Comparison of ENCODE assay signal across 11 cellular contexts in genomic region chr11:119218141-119218878, GRCh38. TPM values are rescaled to one million over a fixed set of nuclear protein-coding genes. Genes with fewer than 3 reads are reported as not detected.
DNase-seq lines count a peak whose midpoint lies in the region; ATAC-seq and TF ChIP-seq lines count a peak whose summit lies in the region.
"Had no signal": no experiment of that assay in that cellular context is flagged by ENCODE, and none has a peak within 500 bp of the region (broad histone marks: within the 10 kb centered on the region; RNA-seq: fewer than 3 reads in every experiment).

No MANE protein-coding gene starts in this region.

- in situ Hi-C loops in GM13976 (cut with MboI; ENCODE audit: low sequenced_read_pairs, unreplicated experiment): no loop called here

- H3K4me1 Mint-ChIP-seq in activated B cell treated with CpG ODN at 0.5 μM for 24 hours (peaks cover 29% of the 10 kb centered on the region), endothelial cell (ENCODE audit: unreplicated experiment) (peaks cover 5% of the 10 kb centered on the region), GM23338 (no peaks in the 10 kb centered on the region; the same call in 2 of the 3 replicates)
- H3K4me1 Mint-ChIP-seq: H9 had no signal

- H3K9me2 ChIP-seq in GM23338 (ENCODE audit: insufficient read depth): no peaks in the 10 kb centered on the region

- H3F3A ChIP-seq in GM23338 (replicated peaks; ENCODE audit: low read depth): no peaks in the 10 kb centered on the region

- intact Hi-C loops in activated B cell treated with CpG ODN at 0.5 μM for 24 hours (cut with micrococcal nuclease): no loop called here

- POLR2A ChIA-PET in activated B cell treated with CpG ODN at 0.5 μM for 24 hours (lab: Charles Lee): no interaction called here

- H3K4me2 ChIP-seq in GM23338: no peak overlapping the region

- peaks cover 100% of the 10 kb centered on the region for H3K79me2 ChIP-seq in GM23338 (replicated peaks; ENCODE audit: insufficient read depth)

- TF ChIP-seq CTCF in AG10803 (conservative IDR thresholded peaks at IDR 0.05; ENCODE audit: low read length): no peak
- TF ChIP-seq CTCF in activated B cell treated with CpG ODN at 0.5 μM for 24 hours (IDR thresholded peaks at IDR 0.05): no peak
- TF ChIP-seq CTCF in endothelial cell (IDR thresholded peaks at IDR 0.05; ENCODE audit: unreplicated experiment): no peak
- no peak for TF ChIP-seq CTCF in GM13976 (IDR thresholded peaks at IDR 0.05; ENCODE audit: borderline replicate concordance, control extremely low read depth, extremely low read depth, insufficient read depth, missing control alignments)
- TF ChIP-seq CTCF in GM23338 (conservative IDR thresholded peaks at IDR 0.05; ENCODE audit: low read depth in 2 of 2): no peak

- ATAC-seq in activated B cell treated with CpG ODN at 0.5 μM for 24 hours (ENCODE audit: low read depth) (no peak), GM23338 (no peak)

- CTCF ChIA-PET in activated B cell treated with CpG ODN at 0.5 μM for 24 hours (lab: Charles Lee): no interaction called here

- H3K9me3 Mint-ChIP-seq in activated B cell treated with CpG ODN at 0.5 μM for 24 hours (no peaks in the 10 kb centered on the region), endothelial cell (ENCODE audit: unreplicated experiment) (no peaks in the 10 kb centered on the region), GM23338 (no peaks in the 10 kb centered on the region)
- H3K9me3 Mint-ChIP-seq: H9 had no signal

- peak; percentile 91 for DNase-seq in AG10803 (ENCODE audit: low read depth)
- DNase-seq in HCEC 1CT: peak; percentile 99
- no peak for DNase-seq in activated B cell treated with CpG ODN at 0.5 μM for 24 hours
- peak; percentile 96 for DNase-seq in iris pigment epithelial cell (ENCODE audit: low read depth)
- DNase-seq in endothelial cell (ENCODE audit: low spot score): no peak
- DNase-seq in GM13976 (ENCODE audit: low spot score): no peak
- no peak for DNase-seq in GM23338 (ENCODE audit: low spot score)
- DNase-seq in ecto neural progenitor cell (ENCODE audit: low spot score): no peak
- DNase-seq: H9, KBM-7, RPMI8226 had no signal

- no peaks in the 10 kb centered on the region for H3K27me3 Mint-ChIP-seq in activated B cell treated with CpG ODN at 0.5 μM for 24 hours
- H3K27me3 Mint-ChIP-seq in endothelial cell (ENCODE audit: unreplicated experiment): no peaks in the 10 kb centered on the region
- peaks cover 8% of the 10 kb centered on the region for H3K27me3 Mint-ChIP-seq in GM23338 (ENCODE audit: insufficient read depth, low read depth, poor library complexity)

- H3K36me3 Mint-ChIP-seq in activated B cell treated with CpG ODN at 0.5 μM for 24 hours (ENCODE audit: low read depth) (peaks cover 7% of the 10 kb centered on the region), endothelial cell (ENCODE audit: low read depth, unreplicated experiment) (no peaks in the 10 kb centered on the region), GM23338 (ENCODE audit: low read depth) (no peaks in the 10 kb centered on the region)

- H2AFZ ChIP-seq in GM23338: no peak overlapping the region

- no peaks in the 10 kb centered on the region; the same call in none of the 2 replicates for H3K4me1 ChIP-seq in GM23338 (ENCODE audit: insufficient read depth)

- no peak overlapping the region for H3K27ac ChIP-seq in GM23338 (ENCODE audit: low read depth)

- H3K4me3 ChIP-seq in AG10803 (ENCODE audit: low read length) (no peak overlapping the region), GM23338 (no peak overlapping the region)

- H4K20me1 ChIP-seq in GM23338 (replicated peaks; ENCODE audit: insufficient read depth): peaks cover 44% of the 10 kb centered on the region

- no peaks in the 10 kb centered on the region for H3K36me3 ChIP-seq in GM23338 (ENCODE audit: insufficient read depth)

- H3K27me3 ChIP-seq in GM23338 (ENCODE audit: insufficient read depth): no peaks in the 10 kb centered on the region

- H3K4me3 Mint-ChIP-seq in activated B cell treated with CpG ODN at 0.5 μM for 24 hours: no peak overlapping the region
- H3K4me3 Mint-ChIP-seq in endothelial cell (ENCODE audit: unreplicated experiment): no peak overlapping the region
- no peak overlapping the region for H3K4me3 Mint-ChIP-seq in GM23338
- H3K4me3 Mint-ChIP-seq: H9 had no signal

- H3K27ac Mint-ChIP-seq in activated B cell treated with CpG ODN at 0.5 μM for 24 hours: peak overlapping the region; percentile 7
- no peak overlapping the region for H3K27ac Mint-ChIP-seq in endothelial cell (ENCODE audit: unreplicated experiment)
- H3K27ac Mint-ChIP-seq in GM23338: no peak overlapping the region

TF ChIP-seq in GM23338, 12 proteins besides CTCF, POLR2A, EP300 and RAD21:
- TF ChIP-seq, protein P1, sequence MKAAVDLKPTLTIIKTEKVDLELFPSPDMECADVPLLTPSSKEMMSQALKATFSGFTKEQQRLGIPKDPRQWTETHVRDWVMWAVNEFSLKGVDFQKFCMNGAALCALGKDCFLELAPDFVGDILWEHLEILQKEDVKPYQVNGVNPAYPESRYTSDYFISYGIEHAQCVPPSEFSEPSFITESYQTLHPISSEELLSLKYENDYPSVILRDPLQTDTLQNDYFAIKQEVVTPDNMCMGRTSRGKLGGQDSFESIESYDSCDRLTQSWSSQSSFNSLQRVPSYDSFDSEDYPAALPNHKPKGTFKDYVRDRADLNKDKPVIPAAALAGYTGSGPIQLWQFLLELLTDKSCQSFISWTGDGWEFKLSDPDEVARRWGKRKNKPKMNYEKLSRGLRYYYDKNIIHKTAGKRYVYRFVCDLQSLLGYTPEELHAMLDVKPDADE (IDR thresholded peaks at IDR 0.05): no peak
- TF ChIP-seq CREB1 (CRISPR knock-in tag; IDR thresholded peaks at IDR 0.05; ENCODE audit: low read depth): no peak

RNA-seq across cellular contexts. Expression of gene CBL, which starts 12.2 kb away (rescaled TPM):
- total RNA-seq in activated B cell treated with CpG ODN at 0.5 μM for 24 hours (26.2 and 27.8 TPM in 2 replicates), endothelial cell (ENCODE audit: unreplicated experiment) (47.5 TPM)
- total RNA-seq in GM23338 (2014; rRNA removed; shearing (Covaris generic)): 67.6 and 67.8 TPM in 2 replicates
- polyA plus RNA-seq in GM23338 (2016; fragmentation: Nextera tagmentation; extraction: Ambion mirVana): 31.6 and 40.1 TPM in 2 replicates

RNA-seq across cellular contexts. Expression of gene NHERF4, which starts 33.0 kb away (rescaled TPM):
- 0.13 and 0.27 TPM in 2 replicates for total RNA-seq in activated B cell treated with CpG ODN at 0.5 μM for 24 hours
- total RNA-seq in endothelial cell (ENCODE audit: unreplicated experiment): not detected
- not detected in 2 replicates for total RNA-seq in GM23338 (2014; rRNA removed; shearing (Covaris generic))
- polyA plus RNA-seq in GM23338 (2016; fragmentation: Nextera tagmentation; extraction: Ambion mirVana): 0.15 TPM in 1 of 2 replicates, not detected in the other

RNA-seq across cellular contexts. Expression of gene NLRX1, which starts 49.8 kb away (rescaled TPM):
- 9.8 TPM in 2 replicates for total RNA-seq in activated B cell treated with CpG ODN at 0.5 μM for 24 hours
- 12.3 TPM for total RNA-seq in endothelial cell (ENCODE audit: unreplicated experiment)
- 13.8 and 14.2 TPM in 2 replicates for total RNA-seq in GM23338 (2014; rRNA removed; shearing (Covaris generic))
- 2.8 and 3.4 TPM in 2 replicates for polyA plus RNA-seq in GM23338 (2016; fragmentation: Nextera tagmentation; extraction: Ambion mirVana)

Comparison
In these comparisons a context has a peak if more than half of its experiments do, and no peak if none do; other contexts are left out.
1. DNase-seq: peak in AG10803 (single experiment), HCEC 1CT (single experiment) and iris pigment epithelial cell (single experiment); none in activated B cell treated with CpG ODN at 0.5 μM for 24 hours (single experiment), endothelial cell (single experiment), GM13976 (single experiment), GM23338 (single experiment) and ecto neural progenitor cell (single experiment).